9 cellular contexts compared by ENCODE assay signal in the genomic region with DNA sequence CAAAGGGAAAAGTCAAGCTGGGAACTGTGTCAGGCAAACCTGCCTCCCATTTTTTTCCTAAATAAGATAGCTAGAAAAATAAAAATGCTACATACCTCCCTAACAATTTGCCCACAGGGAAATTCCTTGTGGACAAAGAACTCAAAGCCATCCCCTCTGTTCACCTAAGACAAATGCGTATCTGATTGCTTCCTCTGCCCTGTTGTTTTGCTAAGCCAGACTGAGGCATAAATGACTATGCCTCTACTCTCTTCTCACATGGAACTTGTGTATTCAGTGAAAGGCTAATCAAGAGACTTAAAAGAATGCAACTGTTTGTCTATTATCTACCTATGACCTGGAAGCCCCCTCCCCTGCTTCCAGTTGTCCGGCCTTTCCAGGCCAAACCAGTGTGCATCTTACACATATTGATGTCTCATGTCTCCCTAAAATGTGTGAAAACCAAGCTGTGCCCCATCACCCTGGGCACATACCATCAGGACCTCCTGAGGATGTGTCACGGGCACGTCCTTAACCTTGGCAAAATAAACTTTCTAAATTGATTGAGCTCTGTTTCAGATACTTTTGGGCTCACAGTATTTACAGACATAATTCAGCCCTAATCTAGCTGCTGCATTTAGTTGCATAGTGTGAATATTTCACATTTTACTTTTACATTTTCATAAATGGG. TPM values are rescaled to one million over a fixed set of nuclear protein-coding genes. Genes with fewer than 3 reads are reported as not detected.
A peak's percentile ranks its signal among the peaks of the same experiment; 100 is the strongest.
DNase-seq lines count a peak whose midpoint lies in the region; ATAC-seq and TF ChIP-seq lines count a peak whose summit lies in the region.
"Had no signal": no experiment of that assay in that cellular context is flagged by ENCODE, and none has a peak within 500 bp of the region (broad histone marks: within the 10 kb centered on the region; RNA-seq: fewer than 3 reads in every experiment).

No MANE protein-coding gene starts in this region.

- no peaks in the 10 kb centered on the region for H3K9me3 ChIP-seq in osteoblast (ENCODE audit: low read depth, low read length)

- H3K4me1 Mint-ChIP-seq in CD14-positive monocyte: peaks cover 74% of the 10 kb centered on the region
- H3K4me1 Mint-ChIP-seq in dendritic cell treated with granulocyte-macrophage colony-stimulating factor and Interleukin-4, amounts not matched to agents 40 ng/mL and 50 ng/mL, for 4 days (ENCODE audit: low read depth): peaks cover 80% of the 10 kb centered on the region

- TF ChIP-seq CTCF in CD14-positive monocyte (IDR thresholded peaks at IDR 0.05) (no peak), osteoblast (IDR thresholded peaks at IDR 0.05; ENCODE audit: extremely low read depth, low read depth, low read length) (no peak)

- H3K4me3 Mint-ChIP-seq in CD14-positive monocyte: no peak overlapping the region
- no peak overlapping the region for H3K4me3 Mint-ChIP-seq in dendritic cell treated with granulocyte-macrophage colony-stimulating factor and Interleukin-4, amounts not matched to agents 40 ng/mL and 50 ng/mL, for 4 days

- H2AFZ ChIP-seq in osteoblast (ENCODE audit: low read length): no peak overlapping the region

- peaks cover 75% of the 10 kb centered on the region for H3K4me1 ChIP-seq in osteoblast (ENCODE audit: insufficient read depth, low read length)

- peak overlapping the region in 5 of 7 donors; percentile 1 to 93 (median 61) for H3K27ac Mint-ChIP-seq in CD14-positive monocyte
- H3K27ac Mint-ChIP-seq in dendritic cell treated with granulocyte-macrophage colony-stimulating factor and Interleukin-4, amounts not matched to agents 40 ng/mL and 50 ng/mL, for 4 days: peak overlapping the region; percentile 85

- no peaks in the 10 kb centered on the region for H3K27me3 ChIP-seq in osteoblast (ENCODE audit: insufficient read depth, low read length)

- H3K9me3 Mint-ChIP-seq in CD14-positive monocyte: no peaks in the 10 kb centered on the region
- no peaks in the 10 kb centered on the region for H3K9me3 Mint-ChIP-seq in dendritic cell treated with granulocyte-macrophage colony-stimulating factor and Interleukin-4, amounts not matched to agents 40 ng/mL and 50 ng/mL, for 4 days

- intact Hi-C loops in CD14-positive monocyte (cut with micrococcal nuclease): loop anchor here in 1 of 2 donors (5.0 kb wide), 1 partner anchor 114 kb away; no protein-coding TSS in a partner anchor
- intact Hi-C loops in dendritic cell treated with granulocyte-macrophage colony-stimulating factor and Interleukin-4, amounts not matched to agents 40 ng/mL and 50 ng/mL, for 4 days (cut with micrococcal nuclease): no loop called here

- peaks cover 94% of the 10 kb centered on the region for H3K79me2 ChIP-seq in osteoblast (ENCODE audit: insufficient read depth, low read length)

- H3K27ac ChIP-seq in osteoblast (ENCODE audit: low read depth, low read length): peak overlapping the region; percentile 92

- DNase-seq in CD14-positive monocyte (ENCODE audit: low spot score) (no peak), OCI-M1 (lab: John Stamatoyannopoulos, UW) (peak; percentile 29), osteoblast (ENCODE audit: insufficient read length, low spot score, missing footprints) (no peak), NCI-H187 (lab: John Stamatoyannopoulos, UW) (no peak), NCI-H128 (lab: John Stamatoyannopoulos, UW; ENCODE audit: unreplicated experiment) (no peak), DMS 273 treated with DMSO at 0.1 percent for 48 hours (lab: John Stamatoyannopoulos, UW) (no peak)
- DNase-seq: NCI-H187 treated with DMSO at 0.1 percent for 48 hours had no signal

- no peaks in the 10 kb centered on the region for H3K27me3 Mint-ChIP-seq in CD14-positive monocyte (ENCODE audit: low read depth in 3 of 3)
- no peaks in the 10 kb centered on the region for H3K27me3 Mint-ChIP-seq in dendritic cell treated with granulocyte-macrophage colony-stimulating factor and Interleukin-4, amounts not matched to agents 40 ng/mL and 50 ng/mL, for 4 days

- peaks cover 29% of the 10 kb centered on the region for H3K36me3 ChIP-seq in osteoblast (ENCODE audit: insufficient read depth, low read length)

- peak overlapping the region; percentile 22 for H3K4me2 ChIP-seq in osteoblast (ENCODE audit: insufficient read depth, low read length)

- no peak for ATAC-seq in GM19397 (IDR thresholded peaks at IDR 0.05; ENCODE audit: unreplicated experiment)

- H4K20me1 ChIP-seq in osteoblast (ENCODE audit: insufficient read depth, low read length): peaks cover 20% of the 10 kb centered on the region

- no peak overlapping the region for H3K4me3 ChIP-seq in osteoblast (ENCODE audit: insufficient read depth, low read length)

- H3K36me3 Mint-ChIP-seq in CD14-positive monocyte: peaks cover 26 to 36% of the 10 kb centered on the region in 2 donors
- H3K36me3 Mint-ChIP-seq in dendritic cell treated with granulocyte-macrophage colony-stimulating factor and Interleukin-4, amounts not matched to agents 40 ng/mL and 50 ng/mL, for 4 days (ENCODE audit: low read depth): peaks cover 78% of the 10 kb centered on the region

RNA-seq across cellular contexts. Expression of a gene that starts 15.8 kb away (rescaled TPM):
- 10 to 100 TPM in 1 of 2 donors, 1 to 10 TPM in 1; 9.6 to 11.4 TPM for polyA plus RNA-seq in CD14-positive monocyte
- total RNA-seq in osteoblast: 94.0 and 98.8 TPM in 2 replicates
